In genomic region chr1:53014791-53015507, GRCh38 we compare ENCODE assay signal across 8 cellular contexts. TPM values are rescaled to one million over a fixed set of nuclear protein-coding genes. Genes with fewer than 3 reads are reported as not detected.
A peak's percentile ranks its signal among the peaks of the same experiment; 100 is the strongest.
DNase-seq lines count a peak whose midpoint lies in the region; ATAC-seq, FAIRE-seq and TF ChIP-seq lines count a peak whose summit lies in the region.

No MANE protein-coding gene starts in this region.

- H3K36me3 Mint-ChIP-seq in chondrocyte (ENCODE audit: low read depth): no peaks in the 10 kb centered on the region

- peak overlapping the region; percentile 87 for H3K4me3 Mint-ChIP-seq in chondrocyte (ENCODE audit: unreplicated experiment)

- H3K27ac Mint-ChIP-seq in chondrocyte (ENCODE audit: unreplicated experiment): peak overlapping the region; percentile 82

- peak overlapping the region; percentile 100 for H2AFZ ChIP-seq in ACC112 (ENCODE audit: low read length, unreplicated experiment)

- FAIRE-seq in kidney (lab: Jason Lieb, UNC): peak; percentile 80

- no peaks in the 10 kb centered on the region for H3K9me3 ChIP-seq in kidney (ENCODE audit: control insufficient read depth in 1 of 2, low read length in 2 of 2)

- H3K4me3 ChIP-seq in ACC112 (ENCODE audit: low read depth, low read length) (peak overlapping the region; percentile 94), kidney (ENCODE audit: low read length in 2 of 2) (peak overlapping the region; percentile 88 to 91)

- H3K4me1 ChIP-seq in ACC112 (ENCODE audit: control insufficient read depth, insufficient read depth, low read length, unreplicated experiment): peaks cover 9% of the 10 kb centered on the region
- H3K4me1 ChIP-seq in kidney (ENCODE audit: control insufficient read depth in 1 of 2, insufficient read depth in 1 of 2, low read depth in 1 of 2, low read length in 2 of 2): peaks cover 0 to 6% of the 10 kb centered on the region in 2 donors

- H3K27ac ChIP-seq in ACC112 (ENCODE audit: low read depth, low read length): no peak overlapping the region
- H3K27ac ChIP-seq in kidney (ENCODE audit: low read depth in 2 of 2, low read length in 2 of 2): no peak overlapping the region

- H3K9ac ChIP-seq in kidney (ENCODE audit: low read length in 2 of 2): peak overlapping the region; percentile 56 to 79

- ATAC-seq in GM18870 (IDR thresholded peaks at IDR 0.05; ENCODE audit: unreplicated experiment): peak; percentile 81
- ATAC-seq in HG03342 (IDR thresholded peaks at IDR 0.05; ENCODE audit: unreplicated experiment): peak; percentile 93

- TF ChIP-seq CTCF in chondrocyte (IDR thresholded peaks at IDR 0.05) (peak; percentile 21), kidney (IDR thresholded peaks at IDR 0.05; ENCODE audit: borderline replicate concordance, extremely low read depth, insufficient read depth) (no peak)

- no peaks in the 10 kb centered on the region for H3K36me3 ChIP-seq in ACC112 (ENCODE audit: insufficient read depth, low read length)
- H3K36me3 ChIP-seq in kidney (ENCODE audit: control insufficient read depth in 1 of 2, insufficient read depth in 2 of 2, low read length in 2 of 2): no peaks in the 10 kb centered on the region

- intact Hi-C loops in kidney (cut with DNase I): no loop called here

- H3K9me3 Mint-ChIP-seq in chondrocyte (ENCODE audit: low read depth): no peaks in the 10 kb centered on the region

- H3K27me3 Mint-ChIP-seq in chondrocyte (ENCODE audit: low read depth): no peaks in the 10 kb centered on the region

- peaks cover 24% of the 10 kb centered on the region for H3K79me2 ChIP-seq in ACC112 (ENCODE audit: control insufficient read depth, insufficient read depth, low read length, unreplicated experiment)

- peak; percentile 69 to 89 for DNase-seq in NCI-H446 (lab: John Stamatoyannopoulos, UW)
- DNase-seq in activated CD4-positive, CD25-positive, alpha-beta regulatory T cell treated with anti-CD3 and anti-CD28 coated beads, Interleukin-2, amount 50 U/mL, for 16 hours (ENCODE audit: low read depth, low spot score): peak; percentile 66
- no peak for DNase-seq in chondrocyte (ENCODE audit: low spot score)
- DNase-seq in kidney: peak; percentile 81
- peak; percentile 80 for DNase-seq in stimulated activated CD4-positive, alpha-beta T cell treated with anti-CD3 and anti-CD28 coated beads, Interleukin-15, amount 100 ng/mL, for 24 hours

- peaks cover 27% of the 10 kb centered on the region for H3K4me1 Mint-ChIP-seq in chondrocyte (ENCODE audit: low read depth)

- H3K27me3 ChIP-seq in ACC112 (ENCODE audit: insufficient read depth, low read length): no peaks in the 10 kb centered on the region

RNA-seq across cellular contexts. Expression of gene PODN, which starts 47.1 kb away (rescaled TPM):
- total RNA-seq in chondrocyte: 4.1 to 9.3 TPM (median 9.2 TPM) in 3 replicates
- 8.1 TPM for total RNA-seq in kidney
- 1.4 TPM for polyA plus RNA-seq in kidney (ENCODE audit: insufficient read depth, low read depth, low replicate concordance)
